In the genomic region with DNA sequence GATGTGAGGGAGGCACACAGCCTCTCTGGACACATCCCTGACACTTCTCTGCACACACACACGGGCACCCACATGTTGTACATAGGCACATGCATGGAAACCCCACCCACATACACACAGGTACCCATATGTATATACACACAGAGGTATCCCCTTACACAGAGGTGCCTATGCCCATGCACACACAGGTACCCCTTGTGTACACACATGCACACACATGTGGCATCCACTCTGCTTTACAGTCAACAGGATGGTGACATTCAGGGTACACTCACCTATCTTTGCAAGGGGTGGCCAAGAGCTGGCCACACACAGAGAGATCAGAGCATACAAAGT, we compare ENCODE assay signal across 15 cellular contexts. TPM values are rescaled to one million over a fixed set of nuclear protein-coding genes. Genes with fewer than 3 reads are reported as not detected.
DNase-seq lines count a peak whose midpoint lies in the region; ATAC-seq and TF ChIP-seq lines count a peak whose summit lies in the region.
"Had no signal": no experiment of that assay in that cellular context is flagged by ENCODE, and none has a peak within 500 bp of the region (broad histone marks: within the 10 kb centered on the region; RNA-seq: fewer than 3 reads in every experiment).

No MANE protein-coding gene starts in this region.

- H3K79me2 ChIP-seq in GM23248 (ENCODE audit: insufficient read depth) (no peaks in the 10 kb centered on the region), hepatocyte (no peaks in the 10 kb centered on the region), neural progenitor cell (ENCODE audit: low read depth) (no peaks in the 10 kb centered on the region)

- H3K9me3 Mint-ChIP-seq in activated naive CD8-positive, alpha-beta T cell (ENCODE audit: low read depth), result no peaks in the 10 kb centered on the region
- no peaks in the 10 kb centered on the region for H3K9me3 Mint-ChIP-seq in neural progenitor cell

- H4K20me1 ChIP-seq in GM23248 (ENCODE audit: insufficient read depth), result no peaks in the 10 kb centered on the region
- no peaks in the 10 kb centered on the region for H4K20me1 ChIP-seq in hepatocyte (ENCODE audit: insufficient read depth, poor library complexity, severe bottlenecking)
- peaks cover 25% of the 10 kb centered on the region for H4K20me1 ChIP-seq in neural progenitor cell (ENCODE audit: low read depth)

- no peak overlapping the region for H3K27ac ChIP-seq in GM23248
- H3K27ac ChIP-seq in hepatocyte, result no peak overlapping the region
- H3K27ac ChIP-seq in neural progenitor cell, result no peak overlapping the region
- H3K27ac ChIP-seq: left lung had no signal

- H3F3A ChIP-seq in GM23248 (ENCODE audit: insufficient read depth) (no peaks in the 10 kb centered on the region), neural progenitor cell (ENCODE audit: low read depth) (peaks cover 6% of the 10 kb centered on the region)

- H3K27me3 ChIP-seq in GM23248 (replicated peaks; ENCODE audit: insufficient read depth) (no peaks in the 10 kb centered on the region), hepatocyte (no peaks in the 10 kb centered on the region), neural progenitor cell (peaks cover 32% of the 10 kb centered on the region)

- 25 to 29% methylated on average over 1 of the region's 1 CpG for WGBS in GM23248 (ENCODE audit: low coverage in 1 of 2, low lambda C conversion rate in 2 of 2, missing lambda C conversion rate in 2 of 2), 2 experiments
- 76% methylated on average over 1 of the region's 1 CpG for WGBS in hepatocyte (ENCODE audit: low lambda C conversion rate, missing lambda C conversion rate)

- peak overlapping the region; percentile 77; the same call in 1 of the 2 replicates for H3K9ac ChIP-seq in GM23248
- no peak overlapping the region for H3K9ac ChIP-seq in neural progenitor cell

- no peak overlapping the region for H3K27ac Mint-ChIP-seq in activated naive CD8-positive, alpha-beta T cell
- H3K27ac Mint-ChIP-seq in neural progenitor cell, result peak overlapping the region; percentile 37
- H3K27ac Mint-ChIP-seq: activated CD8-positive, alpha-beta memory T cell treated with anti-CD3 and anti-CD28 coated beads, Interleukin-2, amount 10 ng/mL, durations not matched to agents 7 days and 5 days had no signal

- in situ Hi-C loops in GM23248 (cut with MboI), result no loop called here

- H3K4me2 ChIP-seq in GM23248 (ENCODE audit: unreplicated experiment), result peak overlapping the region; percentile 82
- peak overlapping the region; percentile 96 for H3K4me2 ChIP-seq in hepatocyte
- H3K4me2 ChIP-seq in neural progenitor cell, result peak overlapping the region; percentile 94

- H3K36me3 Mint-ChIP-seq in activated naive CD8-positive, alpha-beta T cell, result no peaks in the 10 kb centered on the region
- H3K36me3 Mint-ChIP-seq in neural progenitor cell, result no peaks in the 10 kb centered on the region
- H3K36me3 Mint-ChIP-seq: activated CD8-positive, alpha-beta memory T cell treated with anti-CD3 and anti-CD28 coated beads, Interleukin-2, amount 10 ng/mL, durations not matched to agents 7 days and 5 days had no signal

- H3K4me1 Mint-ChIP-seq in activated naive CD8-positive, alpha-beta T cell (ENCODE audit: low read depth), result peaks cover 30% of the 10 kb centered on the region
- peaks cover 12% of the 10 kb centered on the region for H3K4me1 Mint-ChIP-seq in neural progenitor cell

- H3K4me1 ChIP-seq in GM23248 (ENCODE audit: insufficient read depth) (peaks cover 4% of the 10 kb centered on the region; the same call in 1 of the 2 replicates), hepatocyte (ENCODE audit: insufficient read depth) (peaks cover 12% of the 10 kb centered on the region), neural progenitor cell (peaks cover 19% of the 10 kb centered on the region)

- ATAC-seq in GM21528 (IDR thresholded peaks at IDR 0.05; ENCODE audit: low FRiP score, unreplicated experiment), result no peak
- no peak for ATAC-seq in HG02588 (IDR thresholded peaks at IDR 0.05; ENCODE audit: unreplicated experiment)
- no peak for ATAC-seq in HG03460 (IDR thresholded peaks at IDR 0.05; ENCODE audit: unreplicated experiment)
- ATAC-seq: activated CD8-positive, alpha-beta memory T cell treated with anti-CD3 and anti-CD28 coated beads, Interleukin-2, amount 10 ng/mL, durations not matched to agents 7 days and 5 days had no signal

- no peak overlapping the region for H2AFZ ChIP-seq in GM23248
- H2AFZ ChIP-seq in hepatocyte, result no peak overlapping the region
- no peak overlapping the region for H2AFZ ChIP-seq in neural progenitor cell (replicated peaks)

- no peaks in the 10 kb centered on the region for H3K27me3 Mint-ChIP-seq in activated naive CD8-positive, alpha-beta T cell
- peaks cover 13% of the 10 kb centered on the region for H3K27me3 Mint-ChIP-seq in neural progenitor cell (ENCODE audit: insufficient read depth, low read depth)

- H3K9me2 ChIP-seq in GM23248 (ENCODE audit: insufficient read depth) (no peaks in the 10 kb centered on the region), hepatocyte (replicated peaks; ENCODE audit: insufficient read depth) (no peaks in the 10 kb centered on the region)

- peak overlapping the region; percentile 76 for H3K4me3 Mint-ChIP-seq in activated naive CD8-positive, alpha-beta T cell
- peak overlapping the region; percentile 81 for H3K4me3 Mint-ChIP-seq in neural progenitor cell
- H3K4me3 Mint-ChIP-seq: activated CD8-positive, alpha-beta memory T cell treated with anti-CD3 and anti-CD28 coated beads, Interleukin-2, amount 10 ng/mL, durations not matched to agents 7 days and 5 days had no signal

- TF ChIP-seq CTCF in hepatocyte (IDR thresholded peaks at IDR 0.05; ENCODE audit: poor library complexity) (no peak), neural progenitor cell (IDR thresholded peaks at IDR 0.05) (no peak)

- H3K4me3 ChIP-seq in GM23248, result no peak overlapping the region; the same call in 1 of the 2 replicates
- no peak overlapping the region for H3K4me3 ChIP-seq in hepatocyte
- peak overlapping the region; percentile 55 for H3K4me3 ChIP-seq in neural progenitor cell

- no peak for DNase-seq in GM23248
- no peak for DNase-seq in hepatocyte (ENCODE audit: low spot score)
- DNase-seq in neural progenitor cell (ENCODE audit: low spot score), result no peak
- DNase-seq in DMS114 treated with DMSO at 0.1 percent for 48 hours (lab: John Stamatoyannopoulos, UW; ENCODE audit: unreplicated experiment), result no peak
- DNase-seq: activated CD8-positive, alpha-beta memory T cell treated with anti-CD3 and anti-CD28 coated beads, Interleukin-2, amount 10 ng/mL, durations not matched to agents 7 days and 5 days; foreskin fibroblast; NCI-H1436; NCI-H2171; stimulated activated CD4-positive, alpha-beta T cell treated with anti-CD3 and anti-CD28 coated beads, Interleukin-2, amount 100 ng/mL, for 48 hours had no signal

- H3K9me3 ChIP-seq in GM23248 (ENCODE audit: low read depth) (no peaks in the 10 kb centered on the region), hepatocyte (ENCODE audit: low read depth) (no peaks in the 10 kb centered on the region), neural progenitor cell (ENCODE audit: low read depth) (no peaks in the 10 kb centered on the region)
- H3K9me3 ChIP-seq: left lung, suprapubic skin had no signal

- H3K36me3 ChIP-seq in GM23248 (ENCODE audit: low read depth) (no peaks in the 10 kb centered on the region), hepatocyte (replicated peaks; ENCODE audit: insufficient read depth, low read depth) (no peaks in the 10 kb centered on the region), neural progenitor cell (no peaks in the 10 kb centered on the region)
- H3K36me3 ChIP-seq: left lung, suprapubic skin had no signal

RNA-seq across cellular contexts. Expression of a gene that starts 59.5 kb away (rescaled TPM):
- 118 and 125 TPM in 2 replicates for total RNA-seq in GM23248 (2014; rRNA removed; shearing (Covaris generic))
- 47.2 and 47.6 TPM in 2 replicates for polyA plus RNA-seq in GM23248 (2016; fragmentation: Nextera tagmentation; extraction: Ambion mirVana)
- 116 and 123 TPM in 2 replicates for total RNA-seq in hepatocyte
- polyA plus RNA-seq in hepatocyte, result 40.0 and 45.2 TPM in 2 replicates
- 63.0 and 85.2 TPM in 2 replicates for total RNA-seq in neural progenitor cell (ENCODE audit: low replicate concordance)
